ENCODE assay signal across 1 cellular context in the genomic region with DNA sequence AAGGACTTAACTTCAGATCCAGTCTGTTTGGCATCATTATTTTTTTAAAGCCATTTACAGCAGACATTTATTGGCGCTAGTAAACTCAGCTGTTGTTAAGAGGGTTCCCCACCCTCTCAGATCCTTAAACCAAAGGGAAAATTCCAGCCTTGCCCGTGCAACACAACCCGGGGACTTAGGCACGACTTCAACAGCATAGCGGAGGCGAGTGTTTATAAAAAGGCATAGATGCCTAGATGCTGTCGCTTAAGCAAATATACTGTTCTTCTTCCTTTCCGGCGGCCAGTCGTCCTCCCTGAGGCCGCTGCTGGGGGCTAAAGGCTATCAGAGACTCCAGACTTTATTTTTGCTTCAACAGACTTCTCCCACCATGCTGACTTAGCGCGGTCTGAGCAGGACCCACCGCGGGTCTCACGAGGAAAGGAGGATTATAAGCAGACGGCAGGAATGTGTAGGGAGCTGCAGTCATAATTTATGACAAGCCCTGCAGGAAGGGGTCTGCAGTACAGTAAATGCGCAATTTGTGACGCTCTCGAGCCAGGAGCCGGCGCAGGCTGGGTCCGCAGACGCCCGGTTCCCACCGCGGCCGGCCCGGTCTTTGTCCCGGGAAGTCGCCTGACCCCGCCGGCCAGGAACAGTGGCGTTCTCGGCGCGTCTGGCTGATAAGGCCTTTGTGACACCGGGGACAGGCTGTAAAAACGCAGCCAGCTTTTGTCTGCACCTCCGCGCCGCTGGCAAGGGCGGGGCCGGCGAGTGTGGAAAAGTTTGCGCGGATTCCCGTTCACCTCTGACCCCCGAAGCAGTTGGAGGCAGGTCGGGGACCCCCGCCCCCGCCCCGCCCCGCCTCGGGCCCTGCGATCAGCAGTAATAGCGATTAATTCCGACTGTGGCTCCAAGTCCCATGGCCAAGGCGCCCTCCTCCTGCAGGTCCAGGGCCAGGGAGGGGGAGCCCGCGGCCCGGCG.
TF ChIP-seq lines count a peak whose summit lies in the region.

No MANE protein-coding gene starts in this region.

TF ChIP-seq in HepG2, 621 proteins besides CTCF, POLR2A, EP300 and RAD21 (continued from another document):
- TF ChIP-seq, protein P1, sequence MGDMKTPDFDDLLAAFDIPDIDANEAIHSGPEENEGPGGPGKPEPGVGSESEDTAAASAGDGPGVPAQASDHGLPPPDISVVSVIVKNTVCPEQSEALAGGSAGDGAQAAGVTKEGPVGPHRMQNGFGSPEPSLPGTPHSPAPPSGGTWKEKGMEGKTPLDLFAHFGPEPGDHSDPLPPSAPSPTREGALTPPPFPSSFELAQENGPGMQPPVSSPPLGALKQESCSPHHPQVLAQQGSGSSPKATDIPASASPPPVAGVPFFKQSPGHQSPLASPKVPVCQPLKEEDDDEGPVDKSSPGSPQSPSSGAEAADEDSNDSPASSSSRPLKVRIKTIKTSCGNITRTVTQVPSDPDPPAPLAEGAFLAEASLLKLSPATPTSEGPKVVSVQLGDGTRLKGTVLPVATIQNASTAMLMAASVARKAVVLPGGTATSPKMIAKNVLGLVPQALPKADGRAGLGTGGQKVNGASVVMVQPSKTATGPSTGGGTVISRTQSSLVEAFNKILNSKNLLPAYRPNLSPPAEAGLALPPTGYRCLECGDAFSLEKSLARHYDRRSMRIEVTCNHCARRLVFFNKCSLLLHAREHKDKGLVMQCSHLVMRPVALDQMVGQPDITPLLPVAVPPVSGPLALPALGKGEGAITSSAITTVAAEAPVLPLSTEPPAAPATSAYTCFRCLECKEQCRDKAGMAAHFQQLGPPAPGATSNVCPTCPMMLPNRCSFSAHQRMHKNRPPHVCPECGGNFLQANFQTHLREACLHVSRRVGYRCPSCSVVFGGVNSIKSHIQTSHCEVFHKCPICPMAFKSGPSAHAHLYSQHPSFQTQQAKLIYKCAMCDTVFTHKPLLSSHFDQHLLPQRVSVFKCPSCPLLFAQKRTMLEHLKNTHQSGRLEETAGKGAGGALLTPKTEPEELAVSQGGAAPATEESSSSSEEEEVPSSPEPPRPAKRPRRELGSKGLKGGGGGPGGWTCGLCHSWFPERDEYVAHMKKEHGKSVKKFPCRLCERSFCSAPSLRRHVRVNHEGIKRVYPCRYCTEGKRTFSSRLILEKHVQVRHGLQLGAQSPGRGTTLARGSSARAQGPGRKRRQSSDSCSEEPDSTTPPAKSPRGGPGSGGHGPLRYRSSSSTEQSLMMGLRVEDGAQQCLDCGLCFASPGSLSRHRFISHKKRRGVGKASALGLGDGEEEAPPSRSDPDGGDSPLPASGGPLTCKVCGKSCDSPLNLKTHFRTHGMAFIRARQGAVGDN (CRISPR knock-in tag; IDR thresholded peaks at IDR 0.05): peak; percentile 69
- TF ChIP-seq PHF21A (CRISPR knock-in tag; IDR thresholded peaks at IDR 0.05): peak; percentile 41; the same call in 1 of the 2 replicates
- TF ChIP-seq HNRNPLL (IDR thresholded peaks at IDR 0.05; ENCODE audit: low read depth, low read length, poor library complexity, severe bottlenecking): peak; percentile 46
- TF ChIP-seq ZFP82 (CRISPR knock-in tag; IDR thresholded peaks at IDR 0.05; ENCODE audit: borderline replicate concordance): no peak
- peak; percentile 49 for TF ChIP-seq ZNF263 (CRISPR knock-in tag; IDR thresholded peaks at IDR 0.05)
- 0 out of 2 replicates have a peak, but pooled peaks have one; percentile 10 for TF ChIP-seq SAP130 (CRISPR knock-in tag; IDR thresholded peaks at IDR 0.05; ENCODE audit: low read depth)
- TF ChIP-seq MBD4 (IDR thresholded peaks at IDR 0.05; ENCODE audit: borderline replicate concordance, low read length): no peak
- TF ChIP-seq, protein P2, sequence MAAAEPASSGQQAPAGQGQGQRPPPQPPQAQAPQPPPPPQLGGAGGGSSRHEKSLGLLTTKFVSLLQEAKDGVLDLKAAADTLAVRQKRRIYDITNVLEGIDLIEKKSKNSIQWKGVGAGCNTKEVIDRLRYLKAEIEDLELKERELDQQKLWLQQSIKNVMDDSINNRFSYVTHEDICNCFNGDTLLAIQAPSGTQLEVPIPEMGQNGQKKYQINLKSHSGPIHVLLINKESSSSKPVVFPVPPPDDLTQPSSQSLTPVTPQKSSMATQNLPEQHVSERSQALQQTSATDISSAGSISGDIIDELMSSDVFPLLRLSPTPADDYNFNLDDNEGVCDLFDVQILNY (CRISPR knock-in tag; conservative IDR thresholded peaks at IDR 0.05): no peak
- peak; percentile 53; the same call in 1 of the 2 replicates for TF ChIP-seq ETV5 (CRISPR knock-in tag; IDR thresholded peaks at IDR 0.05; ENCODE audit: borderline replicate concordance)
- TF ChIP-seq, protein P3, sequence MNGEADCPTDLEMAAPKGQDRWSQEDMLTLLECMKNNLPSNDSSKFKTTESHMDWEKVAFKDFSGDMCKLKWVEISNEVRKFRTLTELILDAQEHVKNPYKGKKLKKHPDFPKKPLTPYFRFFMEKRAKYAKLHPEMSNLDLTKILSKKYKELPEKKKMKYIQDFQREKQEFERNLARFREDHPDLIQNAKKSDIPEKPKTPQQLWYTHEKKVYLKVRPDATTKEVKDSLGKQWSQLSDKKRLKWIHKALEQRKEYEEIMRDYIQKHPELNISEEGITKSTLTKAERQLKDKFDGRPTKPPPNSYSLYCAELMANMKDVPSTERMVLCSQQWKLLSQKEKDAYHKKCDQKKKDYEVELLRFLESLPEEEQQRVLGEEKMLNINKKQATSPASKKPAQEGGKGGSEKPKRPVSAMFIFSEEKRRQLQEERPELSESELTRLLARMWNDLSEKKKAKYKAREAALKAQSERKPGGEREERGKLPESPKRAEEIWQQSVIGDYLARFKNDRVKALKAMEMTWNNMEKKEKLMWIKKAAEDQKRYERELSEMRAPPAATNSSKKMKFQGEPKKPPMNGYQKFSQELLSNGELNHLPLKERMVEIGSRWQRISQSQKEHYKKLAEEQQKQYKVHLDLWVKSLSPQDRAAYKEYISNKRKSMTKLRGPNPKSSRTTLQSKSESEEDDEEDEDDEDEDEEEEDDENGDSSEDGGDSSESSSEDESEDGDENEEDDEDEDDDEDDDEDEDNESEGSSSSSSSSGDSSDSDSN (CRISPR knock-in tag; IDR thresholded peaks at IDR 0.05): peak; percentile 55
- TF ChIP-seq, protein P4, sequence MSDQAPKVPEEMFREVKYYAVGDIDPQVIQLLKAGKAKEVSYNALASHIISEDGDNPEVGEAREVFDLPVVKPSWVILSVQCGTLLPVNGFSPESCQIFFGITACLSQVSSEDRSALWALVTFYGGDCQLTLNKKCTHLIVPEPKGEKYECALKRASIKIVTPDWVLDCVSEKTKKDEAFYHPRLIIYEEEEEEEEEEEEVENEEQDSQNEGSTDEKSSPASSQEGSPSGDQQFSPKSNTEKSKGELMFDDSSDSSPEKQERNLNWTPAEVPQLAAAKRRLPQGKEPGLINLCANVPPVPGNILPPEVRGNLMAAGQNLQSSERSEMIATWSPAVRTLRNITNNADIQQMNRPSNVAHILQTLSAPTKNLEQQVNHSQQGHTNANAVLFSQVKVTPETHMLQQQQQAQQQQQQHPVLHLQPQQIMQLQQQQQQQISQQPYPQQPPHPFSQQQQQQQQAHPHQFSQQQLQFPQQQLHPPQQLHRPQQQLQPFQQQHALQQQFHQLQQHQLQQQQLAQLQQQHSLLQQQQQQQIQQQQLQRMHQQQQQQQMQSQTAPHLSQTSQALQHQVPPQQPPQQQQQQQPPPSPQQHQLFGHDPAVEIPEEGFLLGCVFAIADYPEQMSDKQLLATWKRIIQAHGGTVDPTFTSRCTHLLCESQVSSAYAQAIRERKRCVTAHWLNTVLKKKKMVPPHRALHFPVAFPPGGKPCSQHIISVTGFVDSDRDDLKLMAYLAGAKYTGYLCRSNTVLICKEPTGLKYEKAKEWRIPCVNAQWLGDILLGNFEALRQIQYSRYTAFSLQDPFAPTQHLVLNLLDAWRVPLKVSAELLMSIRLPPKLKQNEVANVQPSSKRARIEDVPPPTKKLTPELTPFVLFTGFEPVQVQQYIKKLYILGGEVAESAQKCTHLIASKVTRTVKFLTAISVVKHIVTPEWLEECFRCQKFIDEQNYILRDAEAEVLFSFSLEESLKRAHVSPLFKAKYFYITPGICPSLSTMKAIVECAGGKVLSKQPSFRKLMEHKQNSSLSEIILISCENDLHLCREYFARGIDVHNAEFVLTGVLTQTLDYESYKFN (CRISPR knock-in tag; conservative IDR thresholded peaks at IDR 0.05): peak; percentile 46; the same call in 1 of the 2 replicates
- TF ChIP-seq, protein P5, sequence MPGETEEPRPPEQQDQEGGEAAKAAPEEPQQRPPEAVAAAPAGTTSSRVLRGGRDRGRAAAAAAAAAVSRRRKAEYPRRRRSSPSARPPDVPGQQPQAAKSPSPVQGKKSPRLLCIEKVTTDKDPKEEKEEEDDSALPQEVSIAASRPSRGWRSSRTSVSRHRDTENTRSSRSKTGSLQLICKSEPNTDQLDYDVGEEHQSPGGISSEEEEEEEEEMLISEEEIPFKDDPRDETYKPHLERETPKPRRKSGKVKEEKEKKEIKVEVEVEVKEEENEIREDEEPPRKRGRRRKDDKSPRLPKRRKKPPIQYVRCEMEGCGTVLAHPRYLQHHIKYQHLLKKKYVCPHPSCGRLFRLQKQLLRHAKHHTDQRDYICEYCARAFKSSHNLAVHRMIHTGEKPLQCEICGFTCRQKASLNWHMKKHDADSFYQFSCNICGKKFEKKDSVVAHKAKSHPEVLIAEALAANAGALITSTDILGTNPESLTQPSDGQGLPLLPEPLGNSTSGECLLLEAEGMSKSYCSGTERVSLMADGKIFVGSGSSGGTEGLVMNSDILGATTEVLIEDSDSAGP (CRISPR knock-in tag; IDR thresholded peaks at IDR 0.05; ENCODE audit: borderline replicate concordance): peak; percentile 20; the same call in 1 of the 2 replicates
